ENCODE assay signal across 13 cellular contexts in genomic region chr2:28080911-28081310, GRCh38.
A peak's percentile ranks its signal among the peaks of the same experiment; 100 is the strongest.
DNase-seq lines count a peak whose midpoint lies in the region; ATAC-seq and TF ChIP-seq lines count a peak whose summit lies in the region.
"Had no signal": no experiment of that assay in that cellular context is flagged by ENCODE, and none has a peak within 500 bp of the region (broad histone marks: within the 10 kb centered on the region; RNA-seq: fewer than 3 reads in every experiment).

No MANE protein-coding gene starts in this region.

- no peak for TF ChIP-seq CTCF in mucosa of descending colon (IDR thresholded peaks at IDR 0.05)

- no peak overlapping the region for H3K4me3 ChIP-seq in mucosa of descending colon
- H3K4me3 ChIP-seq in effector memory CD4-positive, alpha-beta T cell (ENCODE audit: insufficient read depth, low read depth, low read length, poor library complexity, severe bottlenecking): no peak overlapping the region
- H3K4me3 ChIP-seq: heart right ventricle had no signal

- peak; percentile 86 for ATAC-seq in mucosa of descending colon
- ATAC-seq in HG03108 (IDR thresholded peaks at IDR 0.05; ENCODE audit: unreplicated experiment): no peak
- no peak for ATAC-seq in HG03520 (IDR thresholded peaks at IDR 0.05; ENCODE audit: unreplicated experiment)
- no peak for ATAC-seq in GM18502 (IDR thresholded peaks at IDR 0.05; ENCODE audit: poor library complexity, unreplicated experiment)

- intact Hi-C loops in mucosa of descending colon (cut with DNase I, micrococcal nuclease): no loop called here

- H3K36me3 ChIP-seq in mucosa of descending colon (ENCODE audit: low read depth): no peaks in the 10 kb centered on the region
- H3K36me3 ChIP-seq in effector memory CD4-positive, alpha-beta T cell (ENCODE audit: control insufficient read depth, insufficient read depth, low read length): no peaks in the 10 kb centered on the region
- H3K36me3 ChIP-seq: heart right ventricle had no signal

- H3K9me3 ChIP-seq in mucosa of descending colon: no peaks in the 10 kb centered on the region
- no peaks in the 10 kb centered on the region for H3K9me3 ChIP-seq in effector memory CD4-positive, alpha-beta T cell (ENCODE audit: control insufficient read depth, low read length)
- H3K9me3 ChIP-seq: heart right ventricle had no signal

- H3K4me1 ChIP-seq in mucosa of descending colon (ENCODE audit: low read depth): peaks cover 4% of the 10 kb centered on the region
- no peaks in the 10 kb centered on the region for H3K4me1 ChIP-seq in effector memory CD4-positive, alpha-beta T cell (ENCODE audit: control insufficient read depth, insufficient read depth, low read length, poor library complexity, severe bottlenecking)

- no peak overlapping the region for H3K27ac ChIP-seq in effector memory CD4-positive, alpha-beta T cell (ENCODE audit: insufficient read depth, low read length, poor library complexity, severe bottlenecking)
- H3K27ac ChIP-seq: parathyroid adenoma had no signal

- DNase-seq in NCI-H146 (lab: John Stamatoyannopoulos, UW) (peak; percentile 13), NCI-H146 treated with DMSO at 0.1 percent for 48 hours (lab: John Stamatoyannopoulos, UW; ENCODE audit: unreplicated experiment) (no peak), dermis blood vessel endothelial cell (peak; percentile 94), mucosa of descending colon (peak in 2 of 3 donors; percentile 16 to 38)
- no peak for DNase-seq in effector memory CD4-positive, alpha-beta T cell
- DNase-seq: 8988T; activated CD8-positive, alpha-beta memory T cell treated with anti-CD3 and anti-CD28 coated beads for 24 hours; heart right ventricle; NCI-H2171 treated with DMSO at 0.1 percent for 48 hours had no signal

- no peaks in the 10 kb centered on the region for H3K27me3 ChIP-seq in effector memory CD4-positive, alpha-beta T cell (replicated peaks; ENCODE audit: control insufficient read depth, insufficient read depth, low read length, poor library complexity, severe bottlenecking)
- H3K27me3 ChIP-seq: heart right ventricle had no signal

Comparison
In these comparisons a context has a peak if more than half of its experiments do, and no peak if none do; other contexts are left out.
1. DNase-seq: peak in NCI-H146 (single experiment), dermis blood vessel endothelial cell (single experiment) and mucosa of descending colon (2 of 3); none in NCI-H146 treated with DMSO at 0.1 percent for 48 hours (single experiment) and effector memory CD4-positive, alpha-beta T cell (0 of 3).